Comparison of ENCODE assay signal across 24 cellular contexts in the genomic region with DNA sequence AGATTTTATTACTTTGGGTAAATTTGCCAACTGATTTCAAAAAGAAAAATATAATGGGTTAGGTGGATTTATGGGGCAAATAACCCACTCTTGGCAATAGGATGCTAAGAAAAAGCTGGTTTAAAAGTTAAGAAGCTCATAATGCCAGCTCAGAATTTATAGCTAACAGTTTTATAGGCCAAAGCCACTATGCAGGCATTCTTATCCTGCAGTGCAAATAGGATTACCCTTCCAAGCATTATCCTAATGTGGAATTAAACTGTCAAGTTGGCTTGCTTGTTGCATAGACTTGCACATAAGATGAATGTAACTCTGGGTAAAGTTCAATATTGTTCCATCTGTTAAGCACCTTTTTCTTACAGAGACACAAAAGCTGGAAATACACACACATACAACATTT.
"Had no signal": no experiment of that assay in that cellular context is flagged by ENCODE, and none has a peak within 500 bp of the region (broad histone marks: within the 10 kb centered on the region; RNA-seq: fewer than 3 reads in every experiment).

No MANE protein-coding gene starts in this region.

- H3K9ac ChIP-seq: parathyroid adenoma had no signal

- H3K4me2 ChIP-seq: smooth muscle cell had no signal

- H3K79me2 ChIP-seq: parathyroid adenoma had no signal

- H3K4me1 ChIP-seq: left lung, lower lobe of right lung, parathyroid adenoma, psoas muscle, right atrium auricular region, right lobe of liver, tibial nerve had no signal

- DNase-seq: hippocampal formation; kidney glomerular epithelial cell; left cardiac atrium; left lung; lower lobe of right lung; mammary epithelial cell; mesenchymal stem cell; naive thymus-derived CD8-positive, alpha-beta T cell; nucleus accumbens; psoas muscle; right lobe of liver; stimulated activated CD4-positive, alpha-beta T cell treated with anti-CD3 and anti-CD28 coated beads, Interleukin-1b, Interleukin-23, amount 100 ng/mL, for 48 hours; stimulated activated CD4-positive, alpha-beta T cell treated with anti-CD3 and anti-CD28 coated beads, Interleukin-2, amount 100 ng/mL, for 48 hours; stimulated activated CD4-positive, alpha-beta T cell treated with anti-CD3 and anti-CD28 coated beads, Interleukin-4, amount 100 ng/mL, for 4 hours; stimulated activated CD8-positive, alpha-beta memory T cell treated with anti-CD3 and anti-CD28 coated beads, Interleukin-4, amount 100 ng/mL, for 48 hours; stimulated activated naive CD4-positive, alpha-beta T cell treated with Interleukin-2 at 50 U/mL for 16 hours; stimulated activated naive CD8-positive, alpha-beta T cell treated with anti-CD3 and anti-CD28 coated beads, Interleukin-15, amount 100 ng/mL, for 72 hours; substantia nigra had no signal

- H2AFZ ChIP-seq: parathyroid adenoma had no signal

- H3K4me3 ChIP-seq: left lung, lower lobe of right lung, psoas muscle, right atrium auricular region, right lobe of liver, smooth muscle cell, tibial nerve had no signal

- FAIRE-seq: keratinocyte had no signal

- H3K36me3 ChIP-seq: left lung, lower lobe of right lung, right atrium auricular region, right lobe of liver, tibial nerve had no signal

- H3K9me3 ChIP-seq: left lung, lower lobe of right lung, psoas muscle, right atrium auricular region, right lobe of liver, tibial nerve had no signal

- H3K27me3 ChIP-seq: left lung, right atrium auricular region, right lobe of liver, tibial nerve had no signal

- H3K27ac ChIP-seq: left lung, lower lobe of right lung, parathyroid adenoma, psoas muscle, right atrium auricular region, right lobe of liver, tibial nerve had no signal

- ATAC-seq: left cardiac atrium; left lung; lower lobe of right lung; naive thymus-derived CD8-positive, alpha-beta T cell; psoas muscle; right lobe of liver; stimulated activated memory B cell treated with anti-CD40 and anti-IgM and Interleukin-4, amounts not matched to agents 10 μg/mL and 1 μg/mL and 100 μg/mL, for 72 hours; stimulated activated naive CD8-positive, alpha-beta T cell treated with anti-CD3 and anti-CD28 coated beads, Interleukin-15, amount 100 ng/mL, for 72 hours had no signal
